ENCODE assay signal across 2 cellular contexts in the genomic region with DNA sequence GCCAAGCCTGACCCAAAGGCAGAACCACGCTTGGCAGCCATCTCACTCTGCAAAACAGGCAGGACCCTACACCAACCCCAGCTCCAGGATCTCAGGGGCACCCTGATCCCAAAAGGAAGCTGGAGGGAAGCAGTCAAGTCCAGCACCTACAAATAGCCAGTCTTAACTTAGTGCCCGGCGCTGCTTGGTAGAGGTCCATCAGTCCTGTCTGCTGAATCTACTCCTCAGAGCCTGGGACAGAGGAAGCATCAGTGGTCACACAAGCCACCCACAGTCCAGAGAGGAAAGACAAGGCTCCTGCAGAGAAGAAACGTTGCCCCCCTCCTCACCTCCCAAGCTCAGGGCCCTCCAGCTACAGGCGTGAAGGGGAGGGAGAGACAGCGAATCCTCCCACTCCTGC.
TF ChIP-seq lines count a peak whose summit lies in the region.

No MANE protein-coding gene starts in this region.

TF ChIP-seq in K562, 482 proteins besides CTCF, POLR2A, EP300 and RAD21:
- no peak for TF ChIP-seq RBM34 (IDR thresholded peaks at IDR 0.05; ENCODE audit: borderline replicate concordance, insufficient read depth, low read length)
- peak; percentile 10 for TF ChIP-seq CHD1 (IDR thresholded peaks at IDR 0.05; ENCODE audit: low read length)

TF ChIP-seq in GM12891, 5 proteins besides CTCF, POLR2A, EP300 and RAD21:
- no peak for TF ChIP-seq SPI1 (IDR thresholded peaks at IDR 0.05; ENCODE audit: low read depth, low read length)
- no peak for TF ChIP-seq PAX5 (IDR thresholded peaks at IDR 0.05; ENCODE audit: insufficient read depth, low read length, severe bottlenecking)
- TF ChIP-seq POLR2AphosphoS5 (IDR thresholded peaks at IDR 0.05; ENCODE audit: low read depth, low read length): no peak
- TF ChIP-seq TAF1 (IDR thresholded peaks at IDR 0.05; ENCODE audit: low read depth, low read length): no peak
- no peak for TF ChIP-seq POU2F2 (IDR thresholded peaks at IDR 0.05; ENCODE audit: low read depth, low read length)
